ENCODE assay signal across 7 cellular contexts in the genomic region with DNA sequence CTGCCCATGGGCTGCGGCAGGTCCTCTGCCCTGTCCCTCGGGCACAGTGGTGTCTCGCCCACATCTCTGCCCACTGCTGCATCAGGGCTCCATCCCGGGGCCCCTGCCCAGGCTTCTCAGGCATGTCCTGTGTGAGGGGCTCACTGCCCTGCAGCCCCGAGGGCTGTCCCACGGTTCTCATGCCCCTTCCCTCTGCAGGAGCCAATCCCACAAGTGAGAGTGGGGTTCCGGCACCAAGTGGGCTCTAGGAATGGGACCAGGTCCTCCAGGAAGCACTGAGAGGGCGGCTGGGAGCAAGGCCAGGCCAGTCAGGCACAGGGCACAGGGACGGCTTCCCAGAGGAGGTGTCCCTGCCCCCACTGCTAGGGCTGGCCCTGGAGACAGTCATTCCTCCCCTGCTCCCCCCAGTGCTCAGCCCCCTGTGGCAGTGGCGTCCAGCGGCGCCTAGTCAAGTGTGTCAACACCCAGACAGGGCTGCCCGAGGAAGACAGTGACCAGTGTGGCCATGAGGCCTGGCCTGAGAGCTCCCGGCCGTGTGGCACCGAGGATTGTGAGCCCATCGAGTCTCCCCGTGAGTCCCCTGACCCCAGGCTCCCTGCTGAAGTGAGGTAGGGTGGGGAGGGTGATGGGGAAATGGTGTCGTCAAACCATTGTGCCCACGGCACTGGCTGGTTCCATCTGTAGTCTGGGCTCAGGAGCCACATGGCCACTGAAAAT.
DNase-seq lines count a peak whose midpoint lies in the region; ATAC-seq, FAIRE-seq and TF ChIP-seq lines count a peak whose summit lies in the region.
"Not testable (repeated sequence)": the region's sequence is repeated elsewhere in the genome, so short reads cannot be mapped to it uniquely, and the experiment has no call there.

No MANE protein-coding gene starts in this region.

- not testable (repeated sequence) for H3K27me3 ChIP-seq in DND-41 (ENCODE audit: insufficient read depth, low read length, poor library complexity); endothelial cell of umbilical vein (ENCODE audit: control insufficient read depth in 2 of 2, insufficient read depth in 2 of 2, low read length in 2 of 2); HepG2 (ENCODE audit: control insufficient read depth in 1 of 2, insufficient read depth in 2 of 2, low read length in 2 of 2); naive thymus-derived CD4-positive, alpha-beta T cell (ENCODE audit: control insufficient read depth in 2 of 2, insufficient read depth in 2 of 2, low read length in 2 of 2); spleen (replicated peaks in 1 of 7)

- DNase-seq in DND-41; OCI-LY7 (ENCODE audit: low spot score); activated T-cell treated with anti-CD3 and anti-CD28 coated beads, Interleukin-2, amount 50 U/mL, for 24 hours; endothelial cell of umbilical vein (ENCODE audit: low read depth, low spot score); HepG2 (ENCODE audit: low spot score); naive thymus-derived CD4-positive, alpha-beta T cell: not testable (repeated sequence)
- DNase-seq in spleen: peak; percentile 76

- H3K36me3 Mint-ChIP-seq in activated T-cell treated with anti-CD3 and anti-CD28 coated beads, Interleukin-2, amount 50 U/mL, for 24 hours (ENCODE audit: low read depth); naive thymus-derived CD4-positive, alpha-beta T cell: not testable (repeated sequence)

- ATAC-seq in DND-41 (ENCODE audit: insufficient read depth, low read depth); HepG2; naive thymus-derived CD4-positive, alpha-beta T cell: not testable (repeated sequence)

- peaks cover 32% of the 10 kb centered on the region for H3K4me1 Mint-ChIP-seq in activated T-cell treated with anti-CD3 and anti-CD28 coated beads, Interleukin-2, amount 50 U/mL, for 24 hours (ENCODE audit: low read depth)
- peaks cover 10 to 27% (median 22%) of the 10 kb centered on the region in 7 donors for H3K4me1 Mint-ChIP-seq in naive thymus-derived CD4-positive, alpha-beta T cell

- POLR2A ChIA-PET in OCI-LY7 (lab: Charles Lee); endothelial cell of umbilical vein (lab: Charles Lee); HepG2 (lab: Yijun Ruan, JAX); naive thymus-derived CD4-positive, alpha-beta T cell (lab: Charles Lee): not testable (repeated sequence)

- TF ChIP-seq POLR2A in endothelial cell of umbilical vein (IDR thresholded peaks at IDR 0.05; ENCODE audit: low read depth, low read length); HepG2 (IDR thresholded peaks at IDR 0.05; ENCODE audit: insufficient read depth in 1 of 2, low read depth in 2 of 2, low read length in 2 of 2); spleen (IDR thresholded peaks at IDR 0.05): not testable (repeated sequence)

- not testable (repeated sequence) for TF ChIP-seq EP300 in HepG2 (IDR thresholded peaks at IDR 0.05; ENCODE audit: low read depth in 2 of 2, low read length in 2 of 2); HepG2 (CRISPR knock-in tag; IDR thresholded peaks at IDR 0.05; ENCODE audit: borderline replicate concordance)

- H3K4me1 ChIP-seq in DND-41 (ENCODE audit: insufficient read depth, low read length) (peaks cover 17% of the 10 kb centered on the region), OCI-LY7 (ENCODE audit: insufficient read depth, low read length, poor library complexity, severe bottlenecking) (peaks cover 49% of the 10 kb centered on the region), endothelial cell of umbilical vein (ENCODE audit: control insufficient read depth, extremely low read depth, insufficient read depth, low read length) (peaks cover 20% of the 10 kb centered on the region), HepG2 (ENCODE audit: insufficient read depth, low read length) (peaks cover 28% of the 10 kb centered on the region), spleen (peaks cover 25 to 62% (median 45%) of the 10 kb centered on the region in 6 donors)
- H3K4me1 ChIP-seq in naive thymus-derived CD4-positive, alpha-beta T cell (ENCODE audit: control insufficient read depth in 2 of 2, insufficient read depth in 2 of 2, low read length in 2 of 2): peaks cover 0 to 15% of the 10 kb centered on the region in 2 donors

- H3K9me2 ChIP-seq in OCI-LY7 (ENCODE audit: insufficient read depth, low read length): not testable (repeated sequence)

- not testable (repeated sequence) for TF ChIP-seq RAD21 in HepG2 (CRISPR knock-in tag; IDR thresholded peaks at IDR 0.05)

- not testable (repeated sequence) for H3K79me2 ChIP-seq in DND-41 (ENCODE audit: insufficient read depth, low read length); OCI-LY7 (ENCODE audit: insufficient read depth, low read depth, low read length); endothelial cell of umbilical vein (ENCODE audit: control insufficient read depth, insufficient read depth, low read length); HepG2 (ENCODE audit: insufficient read depth, low read length)

- H3K9ac ChIP-seq in DND-41 (ENCODE audit: low read depth, low read length); endothelial cell of umbilical vein (replicated peaks; ENCODE audit: extremely low read depth, insufficient read depth, low read length); HepG2 (ENCODE audit: insufficient read depth, low read depth, low read length): not testable (repeated sequence)

- H2AFZ ChIP-seq in DND-41 (ENCODE audit: low read depth, low read length); OCI-LY7 (ENCODE audit: low read length); endothelial cell of umbilical vein (ENCODE audit: low read depth, low read length); HepG2 (ENCODE audit: low read length): not testable (repeated sequence)

- not testable (repeated sequence) for TF ChIP-seq CTCF in DND-41 (IDR thresholded peaks at IDR 0.05; ENCODE audit: borderline replicate concordance, extremely low read depth, low read length, poor library complexity, severe bottlenecking); OCI-LY7 (conservative IDR thresholded peaks at IDR 0.05; ENCODE audit: low read length); endothelial cell of umbilical vein (IDR thresholded peaks at IDR 0.05; ENCODE audit: extremely low read depth in 1 of 2, insufficient read depth in 1 of 2, low read depth in 1 of 2, low read length in 2 of 2); HepG2 (CRISPR knock-in tag; IDR thresholded peaks at IDR 0.05); spleen (IDR thresholded peaks at IDR 0.05 in 8 of 11, conservative IDR thresholded peaks at IDR 0.05 in 3 of 11)

- H4K20me1 ChIP-seq in DND-41 (ENCODE audit: insufficient read depth, low read length); OCI-LY7 (ENCODE audit: insufficient read depth, low read length); endothelial cell of umbilical vein (replicated peaks; ENCODE audit: control insufficient read depth, extremely low read depth, insufficient read depth, low read length); HepG2 (ENCODE audit: insufficient read depth, low read length): not testable (repeated sequence)

- dilution Hi-C loops in endothelial cell of umbilical vein (cut with MboI; ENCODE audit: extremely low pct_ligation_motif_present, low sequenced_read_pairs): not testable (repeated sequence)

- H3K27ac Mint-ChIP-seq in activated T-cell treated with anti-CD3 and anti-CD28 coated beads, Interleukin-2, amount 50 U/mL, for 24 hours: peak overlapping the region; percentile 52
- H3K27ac Mint-ChIP-seq in naive thymus-derived CD4-positive, alpha-beta T cell: peak overlapping the region in 5 of 9 donors; percentile 6 to 94 (median 86)

- intact Hi-C loops in OCI-LY7 (cut with micrococcal nuclease; ENCODE audit: unreplicated experiment); HepG2 (cut with micrococcal nuclease; ENCODE audit: unreplicated experiment); naive thymus-derived CD4-positive, alpha-beta T cell (cut with micrococcal nuclease); spleen (cut with DNase I; ENCODE audit: low total_unique reads): not testable (repeated sequence)
- intact Hi-C loops in endothelial cell of umbilical vein (cut with micrococcal nuclease): loop anchor here (10.0 kb wide), 1 partner anchor 75 kb away; no protein-coding TSS in a partner anchor

- H3K9me1 ChIP-seq in endothelial cell of umbilical vein (replicated peaks; ENCODE audit: control insufficient read depth, extremely low read depth, insufficient read depth, low read length): not testable (repeated sequence)

- CTCF ChIA-PET in OCI-LY7 (lab: Charles Lee; ENCODE audit: unreplicated experiment); HepG2 (lab: Yijun Ruan, JAX; ENCODE audit: low intra/inter-chr PET ratio, low total read pairs); naive thymus-derived CD4-positive, alpha-beta T cell (lab: Charles Lee): not testable (repeated sequence)
- CTCF ChIA-PET in endothelial cell of umbilical vein (lab: Charles Lee): interaction anchor here (0.6 kb wide), 1 partner anchor 22 kb away, joined by 3 read pairs; no protein-coding TSS in a partner anchor

- peak; percentile 46 for FAIRE-seq in endothelial cell of umbilical vein (lab: Jason Lieb, UNC)
- FAIRE-seq in HepG2 (lab: Jason Lieb, UNC): not testable (repeated sequence)

- H3K4me3 Mint-ChIP-seq in activated T-cell treated with anti-CD3 and anti-CD28 coated beads, Interleukin-2, amount 50 U/mL, for 24 hours: not testable (repeated sequence)
- H3K4me3 Mint-ChIP-seq in naive thymus-derived CD4-positive, alpha-beta T cell: peak overlapping the region in 1 of 10 donors; percentile 47

- in situ Hi-C loops in HepG2 (cut with HindIII; ENCODE audit: extremely low pct_ligation_motif_present, low pct_unique_long_range_greater_than_20kb): loop anchor here (5.0 kb wide), 1 partner anchor 773 kb away; no protein-coding TSS in a partner anchor

- H3K4me3 ChIP-seq in DND-41 (ENCODE audit: low read depth in 1 of 2, low read length in 2 of 2) (0 out of 4 replicates have a peak overlapping the region, but pooled peaks of 1 of the 2 experiments have one; percentile 4), OCI-LY7 (ENCODE audit: low read depth, low read length, poor library complexity, severe bottlenecking) (peak overlapping the region; percentile 29)
- H3K4me3 ChIP-seq in endothelial cell of umbilical vein (replicated peaks in 1 of 3; ENCODE audit: insufficient read depth in 1 of 3, low read depth in 1 of 3, low read length in 3 of 3); HepG2 (replicated peaks in 1 of 3; ENCODE audit: insufficient read depth in 1 of 3, low read depth in 2 of 3, low read length in 3 of 3); naive thymus-derived CD4-positive, alpha-beta T cell (ENCODE audit: low read length); spleen: not testable (repeated sequence)

- BruUV-seq in OCI-LY7 (replicated peaks; lab: Mats Ljungman, UMichigan); endothelial cell of umbilical vein (replicated peaks; lab: Mats Ljungman, UMichigan); HepG2 (replicated peaks; lab: Mats Ljungman, UMichigan): not testable (repeated sequence)

- not testable (repeated sequence) for H3K9me3 Mint-ChIP-seq in activated T-cell treated with anti-CD3 and anti-CD28 coated beads, Interleukin-2, amount 50 U/mL, for 24 hours; naive thymus-derived CD4-positive, alpha-beta T cell

- not testable (repeated sequence) for H3K36me3 ChIP-seq in DND-41 (ENCODE audit: insufficient read depth, low read length); OCI-LY7 (ENCODE audit: insufficient read depth, low read length); endothelial cell of umbilical vein (ENCODE audit: control insufficient read depth in 2 of 2, extremely low read depth in 1 of 2, insufficient read depth in 2 of 2, low read length in 2 of 2); HepG2 (replicated peaks in 1 of 2; ENCODE audit: control insufficient read depth in 1 of 2, insufficient read depth in 2 of 2, low read length in 2 of 2); naive thymus-derived CD4-positive, alpha-beta T cell (ENCODE audit: control insufficient read depth in 2 of 3, insufficient read depth in 3 of 3, low read length in 3 of 3)
- peaks cover 0 to 25% (median 0%) of the 10 kb centered on the region in 6 donors for H3K36me3 ChIP-seq in spleen

- not testable (repeated sequence) for H3K9me3 ChIP-seq in DND-41 (ENCODE audit: insufficient read depth, low read length, severe bottlenecking); OCI-LY7 (ENCODE audit: low read length); endothelial cell of umbilical vein (replicated peaks; ENCODE audit: control insufficient read depth, insufficient read depth, low read length); HepG2 (ENCODE audit: low read length); naive thymus-derived CD4-positive, alpha-beta T cell (ENCODE audit: control insufficient read depth in 2 of 3, low read length in 3 of 3); spleen

- not testable (repeated sequence) for H3K27me3 Mint-ChIP-seq in activated T-cell treated with anti-CD3 and anti-CD28 coated beads, Interleukin-2, amount 50 U/mL, for 24 hours; naive thymus-derived CD4-positive, alpha-beta T cell

- 60% methylated on average over 1 of the region's 20 CpGs for WGBS in HepG2 (ENCODE audit: low lambda C conversion rate)
- WGBS in spleen, 5 donors: 57 to 72% (median 62%) methylated on average over 8 to 20 of the region's 20 CpGs

- H3K4me2 ChIP-seq in DND-41 (ENCODE audit: insufficient read depth, low read length) (peak overlapping the region; percentile 28; the same call in 1 of the 2 replicates), OCI-LY7 (ENCODE audit: low read length) (peak overlapping the region; percentile 65)
- not testable (repeated sequence) for H3K4me2 ChIP-seq in endothelial cell of umbilical vein (ENCODE audit: insufficient read depth, low read length); HepG2 (ENCODE audit: low read depth, low read length)

- H3K27ac ChIP-seq in DND-41 (ENCODE audit: low read length) (peak overlapping the region; percentile 56), OCI-LY7 (ENCODE audit: low read depth, low read length, poor library complexity, severe bottlenecking) (peak overlapping the region; percentile 59), spleen (peak overlapping the region in 5 of 8 donors; percentile 38 to 68 (median 62))
- H3K27ac ChIP-seq in endothelial cell of umbilical vein (ENCODE audit: insufficient read depth, low read depth, low read length); HepG2 (ENCODE audit: extremely low read length, insufficient read depth, low read length); naive thymus-derived CD4-positive, alpha-beta T cell (ENCODE audit: low read depth, low read length): not testable (repeated sequence)
